ENCODE assay signal across 28 cellular contexts in genomic region chr2:67516358-67516757, GRCh38.
A peak's percentile ranks its signal among the peaks of the same experiment; 100 is the strongest.
DNase-seq lines count a peak whose midpoint lies in the region; ATAC-seq and TF ChIP-seq lines count a peak whose summit lies in the region.
"Had no signal": no experiment of that assay in that cellular context is flagged by ENCODE, and none has a peak within 500 bp of the region (broad histone marks: within the 10 kb centered on the region; RNA-seq: fewer than 3 reads in every experiment).

No MANE protein-coding gene starts in this region.

- H3K4me3 ChIP-seq in A673 (ENCODE audit: low read depth, low read length, poor library complexity, severe bottlenecking) = no peak overlapping the region
- H3K4me3 ChIP-seq: MG63, prostate gland, stomach, uterus had no signal

- CTCF ChIA-PET in A673 (lab: Charles Lee) = no interaction called here

- intact Hi-C loops in A673 (cut with micrococcal nuclease; ENCODE audit: unreplicated experiment) = no loop called here

- no peaks in the 10 kb centered on the region for H3K4me1 ChIP-seq in A673 (ENCODE audit: insufficient read depth, low read length, poor library complexity, severe bottlenecking)
- H3K4me1 ChIP-seq: prostate gland, uterus had no signal

- POLR2A ChIA-PET in A673 (lab: Charles Lee; ENCODE audit: low non-redundant PET) = no interaction called here

- H3K27me3 ChIP-seq in A673 (replicated peaks; ENCODE audit: insufficient read depth, low read depth, low read length, poor library complexity) = no peaks in the 10 kb centered on the region
- H3K27me3 ChIP-seq: MG63, sigmoid colon, stomach, uterus had no signal

- BruUV-seq in A673 (replicated peaks; lab: Mats Ljungman, UMichigan) = no TSS peak

- TF ChIP-seq CTCF in C4-2B (conservative IDR thresholded peaks at IDR 0.05) (no peak), VCaP (conservative IDR thresholded peaks at IDR 0.05) (no peak), A673 (conservative IDR thresholded peaks at IDR 0.05; ENCODE audit: low read depth, low read length) (no peak)

- H3K27ac ChIP-seq in C4-2B (peak overlapping the region; percentile 65; the same call in 1 of the 2 replicates), VCaP (peak overlapping the region; percentile 35), A673 (ENCODE audit: low read depth, low read length, poor library complexity, severe bottlenecking) (no peak overlapping the region)
- H3K27ac ChIP-seq: prostate gland had no signal

- H3K9me3 ChIP-seq in A673 (ENCODE audit: low read depth, low read length, poor library complexity, severe bottlenecking) = no peaks in the 10 kb centered on the region
- H3K9me3 ChIP-seq: prostate gland, sigmoid colon, stomach, uterus had no signal

- DNase-seq in NCI-H1694 (lab: John Stamatoyannopoulos, UW) (peak; percentile 88), left kidney (ENCODE audit: low read depth, low spot score) (peak; percentile 52), A673 (ENCODE audit: low spot score) (no peak), ecto neural progenitor cell (ENCODE audit: low spot score) (no peak), kidney glomerular epithelial cell (lab: John Stamatoyannopoulos, UW) (no peak)
- DNase-seq: activated CD4-positive, alpha-beta T cell treated with anti-CD3 and anti-CD28 coated beads for 36 hours; activated CD8-positive, alpha-beta T cell treated with anti-CD3 and anti-CD28 coated beads, Interleukin-2, amount 10 ng/mL, durations not matched to agents 7 days and 5 days; amniotic stem cell; CD8-positive, alpha-beta T cell; glutamatergic neuron; H9; KBM-7; MG63; naive thymus-derived CD4-positive, alpha-beta T cell; NCI-H1105 treated with DMSO at 0.1 percent for 48 hours; Right ventricle myocardium superior; sigmoid colon; stimulated activated CD4-positive, alpha-beta T cell treated with anti-CD3 and anti-CD28 coated beads, Interleukin-12 subunit alpha, Interleukin-12 subunit beta, amount 100 ng/mL, for 4 hours; stimulated activated CD4-positive, alpha-beta T cell treated with anti-CD3 and anti-CD28 coated beads, Interleukin-2, amount 100 ng/mL, for 48 hours; stomach; T-helper 2 cell; uterus had no signal

- no peak for ATAC-seq in GM19035 (IDR thresholded peaks at IDR 0.05; ENCODE audit: unreplicated experiment)
- ATAC-seq: activated CD4-positive, alpha-beta T cell treated with anti-CD3 and anti-CD28 coated beads for 36 hours; activated CD8-positive, alpha-beta T cell treated with anti-CD3 and anti-CD28 coated beads, Interleukin-2, amount 10 ng/mL, durations not matched to agents 7 days and 5 days; activated T-helper 17 cell treated with anti-CD3 and anti-CD28 coated beads, Interleukin-2, amount 50 U/mL, for 72 hours; CD8-positive, alpha-beta T cell; naive thymus-derived CD4-positive, alpha-beta T cell; Panc1 had no signal

- no peaks in the 10 kb centered on the region for H3K36me3 ChIP-seq in A673 (ENCODE audit: insufficient read depth, low read length, poor library complexity, severe bottlenecking)
- H3K36me3 ChIP-seq: MG63, prostate gland, sigmoid colon, stomach, uterus had no signal

Comparison
In these comparisons a context has a peak if more than half of its experiments do, and no peak if none do; other contexts are left out.
1. DNase-seq: peak in NCI-H1694 (single experiment) and left kidney (single experiment); none in A673 (single experiment), ecto neural progenitor cell (single experiment) and kidney glomerular epithelial cell (single experiment).